Comparison of ENCODE assay signal across 19 cellular contexts in the genomic region with DNA sequence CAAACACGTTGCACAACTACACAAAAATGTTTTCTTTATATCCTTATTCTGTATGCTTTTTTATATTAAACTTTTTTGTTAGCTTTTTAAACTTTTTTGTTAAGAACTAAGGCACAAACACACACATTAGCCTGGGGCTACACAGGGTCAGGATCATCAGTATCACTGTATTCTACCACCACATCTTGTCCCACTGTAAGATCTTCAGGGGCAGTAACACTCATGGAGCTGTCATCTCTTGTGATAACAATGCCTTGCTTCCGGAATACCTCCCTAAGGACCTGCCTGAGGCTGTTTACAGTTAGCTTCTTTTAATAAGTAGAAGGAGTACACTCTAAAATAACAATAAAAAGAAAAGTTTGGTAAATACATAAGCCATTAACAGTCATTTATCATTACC.
"Had no signal": no experiment of that assay in that cellular context is flagged by ENCODE, and none has a peak within 500 bp of the region (broad histone marks: within the 10 kb centered on the region; RNA-seq: fewer than 3 reads in every experiment).

No MANE protein-coding gene starts in this region.

- H3K9me3 ChIP-seq: colonic mucosa, lower lobe of right lung, thoracic aorta, upper lobe of right lung had no signal

- ATAC-seq: activated CD8-positive, alpha-beta T cell treated with anti-CD3 and anti-CD28 coated beads for 36 hours; activated T-helper 17 cell treated with anti-CD3 and anti-CD28 coated beads, Interleukin-2, amount 50 U/mL, for 72 hours; esophagus mucosa; lower lobe of right lung; stimulated activated naive B cell treated with anti-CD40 and anti-IgM and Interleukin-4, amounts not matched to agents 10 μg/mL and 1 μg/mL and 100 μg/mL, for 72 hours; upper lobe of right lung had no signal

- H3K4me3 Mint-ChIP-seq: activated CD4-positive, alpha-beta T cell treated with anti-CD3 and anti-CD28 coated beads, Interleukin-2, amount 10 ng/mL, durations not matched to agents 24 days and 14 days; activated CD8-positive, alpha-beta T cell treated with anti-CD3 and anti-CD28 coated beads for 36 hours; activated naive CD8-positive, alpha-beta T cell treated with anti-CD3 and anti-CD28 coated beads, Interleukin-2, amount 10 ng/mL, durations not matched to agents 7 days and 5 days; activated T-helper 17 cell treated with anti-CD3 and anti-CD28 coated beads, Interleukin-2, amount 50 U/mL, for 72 hours; stimulated activated naive B cell treated with anti-CD40 and anti-IgM and Interleukin-4, amounts not matched to agents 10 μg/mL and 1 μg/mL and 100 μg/mL, for 72 hours had no signal

- H3K27me3 Mint-ChIP-seq: activated CD4-positive, alpha-beta T cell treated with anti-CD3 and anti-CD28 coated beads, Interleukin-2, amount 10 ng/mL, durations not matched to agents 24 days and 14 days; activated CD8-positive, alpha-beta T cell treated with anti-CD3 and anti-CD28 coated beads for 36 hours; activated naive CD8-positive, alpha-beta T cell treated with anti-CD3 and anti-CD28 coated beads, Interleukin-2, amount 10 ng/mL, durations not matched to agents 7 days and 5 days; activated T-helper 17 cell treated with anti-CD3 and anti-CD28 coated beads, Interleukin-2, amount 50 U/mL, for 72 hours; stimulated activated naive B cell treated with anti-CD40 and anti-IgM and Interleukin-4, amounts not matched to agents 10 μg/mL and 1 μg/mL and 100 μg/mL, for 72 hours had no signal

- H3K27ac Mint-ChIP-seq: activated CD4-positive, alpha-beta T cell treated with anti-CD3 and anti-CD28 coated beads, Interleukin-2, amount 10 ng/mL, durations not matched to agents 24 days and 14 days; activated CD8-positive, alpha-beta T cell treated with anti-CD3 and anti-CD28 coated beads for 36 hours; activated naive CD8-positive, alpha-beta T cell treated with anti-CD3 and anti-CD28 coated beads, Interleukin-2, amount 10 ng/mL, durations not matched to agents 7 days and 5 days; activated T-helper 17 cell treated with anti-CD3 and anti-CD28 coated beads, Interleukin-2, amount 50 U/mL, for 72 hours; stimulated activated naive B cell treated with anti-CD40 and anti-IgM and Interleukin-4, amounts not matched to agents 10 μg/mL and 1 μg/mL and 100 μg/mL, for 72 hours had no signal

- H3K4me1 ChIP-seq: lower lobe of right lung, upper lobe of right lung had no signal

- H3K9me3 Mint-ChIP-seq: activated CD4-positive, alpha-beta T cell treated with anti-CD3 and anti-CD28 coated beads, Interleukin-2, amount 10 ng/mL, durations not matched to agents 24 days and 14 days; activated CD8-positive, alpha-beta T cell treated with anti-CD3 and anti-CD28 coated beads for 36 hours; activated naive CD8-positive, alpha-beta T cell treated with anti-CD3 and anti-CD28 coated beads, Interleukin-2, amount 10 ng/mL, durations not matched to agents 7 days and 5 days; activated T-helper 17 cell treated with anti-CD3 and anti-CD28 coated beads, Interleukin-2, amount 50 U/mL, for 72 hours; stimulated activated naive B cell treated with anti-CD40 and anti-IgM and Interleukin-4, amounts not matched to agents 10 μg/mL and 1 μg/mL and 100 μg/mL, for 72 hours had no signal

- H3K4me3 ChIP-seq: colonic mucosa, lower lobe of right lung, thoracic aorta, upper lobe of right lung had no signal

- H3K36me3 Mint-ChIP-seq: activated naive CD8-positive, alpha-beta T cell treated with anti-CD3 and anti-CD28 coated beads, Interleukin-2, amount 10 ng/mL, durations not matched to agents 7 days and 5 days; stimulated activated naive B cell treated with anti-CD40 and anti-IgM and Interleukin-4, amounts not matched to agents 10 μg/mL and 1 μg/mL and 100 μg/mL, for 72 hours had no signal

- H3K27me3 ChIP-seq: colonic mucosa, upper lobe of right lung had no signal

- DNase-seq: activated CD4-positive, alpha-beta T cell treated with anti-CD3 and anti-CD28 coated beads, Interleukin-2, amount 10 ng/mL, durations not matched to agents 24 days and 14 days; activated CD8-positive, alpha-beta T cell treated with anti-CD3 and anti-CD28 coated beads for 36 hours; activated naive CD4-positive, alpha-beta T cell; activated naive CD8-positive, alpha-beta T cell treated with anti-CD3 and anti-CD28 coated beads, Interleukin-2, amount 10 ng/mL, durations not matched to agents 7 days and 5 days; activated T-cell treated with anti-CD3 and anti-CD28 coated beads, Interleukin-2, amount 50 U/mL, for 1 hour; amygdala; central memory CD4-positive, alpha-beta T cell; colonic mucosa; lower lobe of right lung; midbrain; occipital lobe; retina; stimulated activated naive B cell treated with anti-CD40 and anti-IgM and Interleukin-4, amounts not matched to agents 10 μg/mL and 1 μg/mL and 100 μg/mL, for 72 hours; T-helper 1 cell; T-helper 9 cell; upper lobe of right lung had no signal

- H3K27ac ChIP-seq: colonic mucosa, lower lobe of right lung, thoracic aorta, upper lobe of right lung had no signal

- H3K36me3 ChIP-seq: colonic mucosa, lower lobe of right lung, thoracic aorta, upper lobe of right lung had no signal

- H3K4me1 Mint-ChIP-seq: activated CD4-positive, alpha-beta T cell treated with anti-CD3 and anti-CD28 coated beads, Interleukin-2, amount 10 ng/mL, durations not matched to agents 24 days and 14 days; activated naive CD8-positive, alpha-beta T cell treated with anti-CD3 and anti-CD28 coated beads, Interleukin-2, amount 10 ng/mL, durations not matched to agents 7 days and 5 days; stimulated activated naive B cell treated with anti-CD40 and anti-IgM and Interleukin-4, amounts not matched to agents 10 μg/mL and 1 μg/mL and 100 μg/mL, for 72 hours had no signal
